Comparison of ENCODE assay signal across 1 cellular context in genomic region chr16:1976951-1977874, GRCh38.
TF ChIP-seq lines count a peak whose summit lies in the region.

No MANE protein-coding gene starts in this region.

TF ChIP-seq in GM12878, 131 proteins besides CTCF, POLR2A, EP300 and RAD21:
- no peak for TF ChIP-seq HDGF (IDR thresholded peaks at IDR 0.05)
- TF ChIP-seq CEBPZ (IDR thresholded peaks at IDR 0.05; ENCODE audit: low read depth, low read length) = no peak
- no peak for TF ChIP-seq SREBF2 (IDR thresholded peaks at IDR 0.05; ENCODE audit: low read length)
- no peak for TF ChIP-seq YBX1 (IDR thresholded peaks at IDR 0.05)
- no peak for TF ChIP-seq LARP7 (IDR thresholded peaks at IDR 0.05)
- no peak for TF ChIP-seq MXI1 (IDR thresholded peaks at IDR 0.05; ENCODE audit: low read depth, low read length)
- TF ChIP-seq GABPA (IDR thresholded peaks at IDR 0.05; ENCODE audit: low read depth) = no peak
- TF ChIP-seq PKNOX1 (IDR thresholded peaks at IDR 0.05) = no peak
- no peak for TF ChIP-seq HDAC2 (IDR thresholded peaks at IDR 0.05)
- TF ChIP-seq E2F4 (IDR thresholded peaks at IDR 0.05; ENCODE audit: low read depth, low read length) = no peak
- TF ChIP-seq CREM (IDR thresholded peaks at IDR 0.05; ENCODE audit: low read depth) = no peak
- TF ChIP-seq NBN (IDR thresholded peaks at IDR 0.05) = no peak
- no peak for TF ChIP-seq SP1 (IDR thresholded peaks at IDR 0.05; ENCODE audit: low read depth, low read length)
- no peak for TF ChIP-seq REST (IDR thresholded peaks at IDR 0.05; ENCODE audit: low read depth, low read length)
- TF ChIP-seq JUND (IDR thresholded peaks at IDR 0.05; ENCODE audit: low read depth, low read length) = no peak
- TF ChIP-seq EGR1 (IDR thresholded peaks at IDR 0.05; ENCODE audit: borderline replicate concordance in 1 of 2, low read depth in 2 of 2, low read length in 2 of 2) = no peak
